In the genomic region with DNA sequence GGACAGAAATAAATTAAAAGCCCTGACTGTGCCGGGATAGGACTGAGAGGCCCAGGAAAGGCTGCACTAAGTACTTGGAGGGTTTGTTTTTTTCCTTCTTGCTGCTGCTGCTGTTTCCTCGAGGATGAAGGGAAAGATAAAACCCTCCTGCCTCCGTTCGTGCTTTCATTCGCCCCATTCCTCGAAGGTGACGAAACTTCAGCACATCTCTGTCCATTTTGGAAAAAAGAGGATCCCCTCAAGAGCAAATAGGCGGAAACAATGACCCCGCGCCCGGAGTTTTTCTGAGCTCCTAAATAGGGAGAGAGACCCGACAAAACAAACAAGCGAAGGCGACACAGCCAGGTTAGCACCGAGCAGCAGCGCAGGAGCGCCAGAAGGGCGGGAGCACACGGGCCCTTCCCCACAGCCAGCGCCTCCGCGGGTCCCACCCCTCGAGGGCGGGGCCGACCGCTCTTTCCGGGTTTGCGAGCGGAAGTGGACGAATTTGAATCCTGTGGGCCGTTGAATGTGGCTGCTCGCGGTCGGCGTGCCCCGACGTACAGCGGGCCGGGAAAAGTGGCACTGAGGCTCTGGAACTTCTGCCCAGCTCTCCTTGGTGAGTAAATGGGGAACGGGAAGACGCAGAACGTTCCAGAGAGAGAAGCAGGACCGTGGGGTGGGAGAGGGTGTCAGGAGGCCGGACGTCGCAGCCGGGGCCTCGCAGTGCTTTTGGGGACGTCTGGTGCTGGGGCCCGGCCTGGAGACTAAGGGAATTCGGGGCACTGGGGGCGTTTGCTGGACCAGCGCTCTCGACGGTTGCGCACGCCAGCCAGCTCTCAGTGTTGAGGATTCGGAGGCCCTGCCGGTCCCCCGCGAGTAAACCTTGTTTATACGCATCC, we compare ENCODE assay signal across 8 cellular contexts. TPM values are rescaled to one million over a fixed set of nuclear protein-coding genes. Genes with fewer than 3 reads are reported as not detected.
DNase-seq lines count a peak whose midpoint lies in the region; ATAC-seq and TF ChIP-seq lines count a peak whose summit lies in the region.

A gene with protein sequence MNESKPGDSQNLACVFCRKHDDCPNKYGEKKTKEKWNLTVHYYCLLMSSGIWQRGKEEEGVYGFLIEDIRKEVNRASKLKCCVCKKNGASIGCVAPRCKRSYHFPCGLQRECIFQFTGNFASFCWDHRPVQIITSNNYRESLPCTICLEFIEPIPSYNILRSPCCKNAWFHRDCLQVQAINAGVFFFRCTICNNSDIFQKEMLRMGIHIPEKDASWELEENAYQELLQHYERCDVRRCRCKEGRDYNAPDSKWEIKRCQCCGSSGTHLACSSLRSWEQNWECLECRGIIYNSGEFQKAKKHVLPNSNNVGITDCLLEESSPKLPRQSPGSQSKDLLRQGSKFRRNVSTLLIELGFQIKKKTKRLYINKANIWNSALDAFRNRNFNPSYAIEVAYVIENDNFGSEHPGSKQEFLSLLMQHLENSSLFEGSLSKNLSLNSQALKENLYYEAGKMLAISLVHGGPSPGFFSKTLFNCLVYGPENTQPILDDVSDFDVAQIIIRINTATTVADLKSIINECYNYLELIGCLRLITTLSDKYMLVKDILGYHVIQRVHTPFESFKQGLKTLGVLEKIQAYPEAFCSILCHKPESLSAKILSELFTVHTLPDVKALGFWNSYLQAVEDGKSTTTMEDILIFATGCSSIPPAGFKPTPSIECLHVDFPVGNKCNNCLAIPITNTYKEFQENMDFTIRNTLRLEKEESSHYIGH (plus strand): TSS at position 484 of the 881 bp plus-strand sequence. CDS start 21,922 bp downstream, outside the sequence.

- no peaks in the 10 kb centered on the region for H3K9me3 Mint-ChIP-seq in activated T-cell treated with anti-CD3 and anti-CD28 coated beads, Interleukin-2, amount 50 U/mL, for 4 hours

- no peaks in the 10 kb centered on the region for H3K9me3 ChIP-seq in IMR-90 (ENCODE audit: control insufficient read depth, insufficient read depth, low read length)
- H3K9me3 ChIP-seq in muscle layer of duodenum (ENCODE audit: control insufficient read depth in 1 of 2, low read length in 2 of 2), result no peaks in the 10 kb centered on the region

- H3K36me3 ChIP-seq in IMR-90 (ENCODE audit: control insufficient read depth, insufficient read depth, low read length), result peaks cover 7% of the 10 kb centered on the region
- H3K36me3 ChIP-seq in muscle layer of duodenum (ENCODE audit: control insufficient read depth in 1 of 2, insufficient read depth in 2 of 2, low read length in 2 of 2), result peaks cover 0 to 4% of the 10 kb centered on the region in 2 donors

- peak within 1 kb of the TSS; percentile 54; the same call in 1 of the 3 replicates for H2BK15ac ChIP-seq in IMR-90 (ENCODE audit: low read depth, low read length)

- H3K4ac ChIP-seq in IMR-90 (ENCODE audit: low read depth, low read length), result peak within 1 kb of the TSS; percentile 93

- peak; percentile 82; the same call in 1 of the 2 replicates for TF ChIP-seq POLR2A in IMR-90 (IDR thresholded peaks at IDR 0.05; ENCODE audit: low read depth, low read length)

- H4K20me1 ChIP-seq in IMR-90 (ENCODE audit: insufficient read depth, low read length), result peaks cover 10% of the 10 kb centered on the region

- peak within 1 kb of the TSS; percentile 87 for H3K56ac ChIP-seq in IMR-90 (ENCODE audit: extremely low read depth, insufficient read depth, low read length)

- H4K5ac ChIP-seq in IMR-90 (ENCODE audit: low read depth, low read length), result peak within 1 kb of the TSS; percentile 90

- H3K27me3 Mint-ChIP-seq in activated T-cell treated with anti-CD3 and anti-CD28 coated beads, Interleukin-2, amount 50 U/mL, for 4 hours (ENCODE audit: low read depth), result no peaks in the 10 kb centered on the region

- H3K14ac ChIP-seq in IMR-90 (replicated peaks; ENCODE audit: low read depth, low read length), result peak within 1 kb of the TSS; percentile 93

- H2AK9ac ChIP-seq in IMR-90 (replicated peaks; ENCODE audit: low read depth, low read length, poor library complexity), result peak within 1 kb of the TSS; percentile 84

- ATAC-seq in GM21529 (IDR thresholded peaks at IDR 0.05; ENCODE audit: unreplicated experiment), result peak; percentile 98
- peak; percentile 97 for ATAC-seq in IMR-90 (ENCODE audit: low read depth)
- ATAC-seq in activated T-cell treated with anti-CD3 and anti-CD28 coated beads, Interleukin-2, amount 50 U/mL, for 4 hours, result peak; percentile 99 to 100
- ATAC-seq in esophagus mucosa, result peak; percentile 99

- H3K18ac ChIP-seq in IMR-90 (ENCODE audit: low read depth, low read length), result peak within 1 kb of the TSS; percentile 65

- peak within 1 kb of the TSS; percentile 85 for H3K9ac ChIP-seq in IMR-90 (ENCODE audit: low read depth, low read length)

- in situ Hi-C loops in IMR-90 (cut with MboI; ENCODE audit: low sequenced_read_pairs), result no loop called here

- CTCF ChIA-PET in IMR-90 (lab: Yijun Ruan, JAX), result no interaction called here

- H3K4me3 ChIP-seq in IMR-90 (ENCODE audit: insufficient read depth, low read depth, low read length), result peak within 1 kb of the TSS; percentile 93
- H3K4me3 ChIP-seq in muscle layer of duodenum (ENCODE audit: low read depth in 1 of 2, low read length in 2 of 2), result peak within 1 kb of the TSS; percentile 87 to 95

- H3K27me3 ChIP-seq in IMR-90 (ENCODE audit: control insufficient read depth, insufficient read depth, low read length) (no peaks in the 10 kb centered on the region), muscle layer of duodenum (ENCODE audit: low read depth, low read length) (no peaks in the 10 kb centered on the region)

- POLR2A ChIA-PET in IMR-90 (lab: Charles Lee; ENCODE audit: unreplicated experiment), result no interaction called here

- dilution Hi-C loops in IMR-90 (cut with HindIII; ENCODE audit: low sequenced_read_pairs, unreplicated experiment), result no loop called here

- H3K4me1 ChIP-seq in IMR-90 (ENCODE audit: control insufficient read depth, insufficient read depth, low read length) (peaks cover 2% of the 10 kb centered on the region; the same call in 1 of the 2 replicates), muscle layer of duodenum (ENCODE audit: control insufficient read depth in 1 of 2, insufficient read depth in 2 of 2, low read length in 2 of 2) (peaks cover 0 to 16% of the 10 kb centered on the region in 2 donors)

- TF ChIP-seq RAD21 in IMR-90 (IDR thresholded peaks at IDR 0.05; ENCODE audit: low read length), result no peak

- H3K4me3 Mint-ChIP-seq in activated T-cell treated with anti-CD3 and anti-CD28 coated beads, Interleukin-2, amount 50 U/mL, for 4 hours, result peak within 1 kb of the TSS; percentile 100

- H3K36me3 Mint-ChIP-seq in activated T-cell treated with anti-CD3 and anti-CD28 coated beads, Interleukin-2, amount 50 U/mL, for 4 hours (ENCODE audit: insufficient read depth), result peaks cover 16% of the 10 kb centered on the region

- TSS peak; percentile 65 for BruUV-seq in IMR-90 (replicated peaks; lab: Mats Ljungman, UMichigan)

- H3K27ac ChIP-seq in IMR-90 (ENCODE audit: insufficient read depth, low read length) (peak within 1 kb of the TSS; percentile 82), muscle layer of duodenum (ENCODE audit: low read length) (peak within 1 kb of the TSS; percentile 80)

- DNase-seq in DMS114 treated with DMSO at 0.1 percent for 48 hours (lab: John Stamatoyannopoulos, UW; ENCODE audit: unreplicated experiment) (peak; percentile 67), IMR-90 (peak; percentile 80), OCI-M2 (lab: John Stamatoyannopoulos, UW; ENCODE audit: unreplicated experiment) (peak; percentile 53)
- peak; percentile 80 for DNase-seq in activated T-cell treated with anti-CD3 and anti-CD28 coated beads, Interleukin-2, amount 50 U/mL, for 4 hours
- DNase-seq in stimulated activated CD8-positive, alpha-beta memory T cell treated with anti-CD3 and anti-CD28 coated beads, Interleukin-7, amount 100 ng/mL, for 4 hours (ENCODE audit: low read depth in 2 of 2), result peak; percentile 75 to 81

- peak within 1 kb of the TSS; percentile 94 for H2AFZ ChIP-seq in IMR-90 (replicated peaks; ENCODE audit: low read length, poor library complexity)

- H3K4me1 Mint-ChIP-seq in activated T-cell treated with anti-CD3 and anti-CD28 coated beads, Interleukin-2, amount 50 U/mL, for 4 hours (ENCODE audit: low read depth), result peaks cover 30% of the 10 kb centered on the region

- intact Hi-C loops in IMR-90 (cut with micrococcal nuclease), result no loop called here

- peak within 1 kb of the TSS; percentile 75 for H2BK120ac ChIP-seq in IMR-90 (ENCODE audit: low read depth, low read length)

- H2BK20ac ChIP-seq in IMR-90 (ENCODE audit: low read depth, low read length), result peak within 1 kb of the TSS; percentile 43; the same call in 1 of the 2 replicates

- H2BK5ac ChIP-seq in IMR-90 (ENCODE audit: low read depth, low read length, poor library complexity, severe bottlenecking), result peak within 1 kb of the TSS; percentile 78

- 0% methylated on average over 16 of the region's 62 CpGs; no CpG with 5 or more reads in 1 of the 2 experiments for WGBS in IMR-90 (ENCODE audit: extremely low coverage in 2 of 2, insufficient read length in 1 of 2), 2 experiments

- H3K79me1 ChIP-seq in IMR-90 (ENCODE audit: low read depth in 1 of 2, low read length in 2 of 2), result peaks cover 0 to 3% of the 10 kb centered on the region in 2 experiments; a peak in 2 of 4 replicates

- H3K4me2 ChIP-seq in IMR-90 (ENCODE audit: low read depth, low read length), result peak within 1 kb of the TSS; percentile 94

- peak within 1 kb of the TSS; percentile 83 for H4K91ac ChIP-seq in IMR-90 (ENCODE audit: insufficient read depth, low read depth, low read length)

- peak within 1 kb of the TSS; percentile 78 for H3K23ac ChIP-seq in IMR-90 (ENCODE audit: low read depth, low read length)

- H2AK5ac ChIP-seq in IMR-90 (ENCODE audit: low read depth, low read length), result peak within 1 kb of the TSS; percentile 46; the same call in 1 of the 2 replicates

- H4K8ac ChIP-seq in IMR-90 (ENCODE audit: low read depth in 2 of 2, low read length in 2 of 2), result peak within 1 kb of the TSS; percentile 72 to 94

- no peak for TF ChIP-seq CTCF in IMR-90 (conservative IDR thresholded peaks at IDR 0.05; ENCODE audit: low read depth, low read length)

- no peaks in the 10 kb centered on the region for H3K9me1 ChIP-seq in IMR-90 (ENCODE audit: insufficient read depth, low read length)

TF ChIP-seq in IMR-90, 13 proteins besides CTCF, POLR2A, EP300 and RAD21 (continues in another document):
- TF ChIP-seq MXI1 (IDR thresholded peaks at IDR 0.05; ENCODE audit: borderline replicate concordance, low read depth, low read length), result peak; percentile 85
- TF ChIP-seq RFX5 (IDR thresholded peaks at IDR 0.05; ENCODE audit: low read depth, low read length), result no peak
- TF ChIP-seq CEBPB (IDR thresholded peaks at IDR 0.05; ENCODE audit: low read depth, low read length), result peak; percentile 50; the same call in 1 of the 2 replicates
- no peak for TF ChIP-seq BHLHE40 (IDR thresholded peaks at IDR 0.05; ENCODE audit: low read depth, low read length)
- TF ChIP-seq NFE2L2 (IDR thresholded peaks at IDR 0.05; ENCODE audit: low read depth, low read length), result no peak

RNA-seq across cellular contexts. Expression of the gene that starts here (rescaled TPM):
- total RNA-seq in IMR-90 (2012; rRNA removed) (19.4 and 41.1 TPM in 2 replicates), esophagus mucosa (9.6 TPM)
- polyA plus RNA-seq in IMR-90 (2012; rRNA removed), result 6.9 and 9.6 TPM in 2 replicates
- polyA plus RNA-seq in IMR-90 (2012; cell fraction: cytosol; rRNA removed), result 0.59 and 1.5 TPM in 2 replicates
- polyA plus RNA-seq in IMR-90 (2012; cell fraction: nucleus; rRNA removed; ENCODE audit: low replicate concordance), result 1.9 and 16.3 TPM in 2 replicates
- total RNA-seq in activated T-cell treated with anti-CD3 and anti-CD28 coated beads, Interleukin-2, amount 50 U/mL, for 4 hours, result 10 to 100 TPM; 11.6 to 16.5 (median 16.0) TPM

Comparison
In these comparisons a context has a peak if more than half of its experiments do, and no peak if none do; other contexts are left out.
1. Peak in every context shown above with its lines: DNase-seq, ATAC-seq, H3K4me3 ChIP-seq and H3K27ac ChIP-seq.